ENCODE assay signal across 26 cellular contexts in genomic region chr19:45753548-45753947, GRCh38. TPM values are rescaled to one million over a fixed set of nuclear protein-coding genes. Genes with fewer than 3 reads are reported as not detected.
DNase-seq lines count a peak whose midpoint lies in the region; ATAC-seq, FAIRE-seq and TF ChIP-seq lines count a peak whose summit lies in the region.
"Had no signal": no experiment of that assay in that cellular context is flagged by ENCODE, and none has a peak within 500 bp of the region (broad histone marks: within the 10 kb centered on the region; RNA-seq: fewer than 3 reads in every experiment).

No MANE protein-coding gene starts in this region.

- WGBS in A549 (ENCODE audit: missing lambda C conversion rate) = 65% methylated on average over 6 of the region's 6 CpGs

- H3K4me3 ChIP-seq in A549 (no peak overlapping the region), GM12875 (ENCODE audit: low read depth, low read length) (no peak overlapping the region), OCI-LY3 (ENCODE audit: low read length) (no peak overlapping the region), fibroblast of villous mesenchyme (ENCODE audit: low read depth, low read length) (no peak overlapping the region)
- H3K4me3 ChIP-seq: colonic mucosa, mucosa of descending colon had no signal

- no peak for TF ChIP-seq POLR2A in A549 (IDR thresholded peaks at IDR 0.05; ENCODE audit: low read length)

- POLR2A ChIA-PET in A549 (lab: Yijun Ruan, JAX) = interaction anchor here (0.6 to 1.7 kb wide), 2 partner anchors 16 to 29 kb away, joined by 4 to 10 read pairs; partner anchors contain the start of genes DMPK and SIX5

- no peak overlapping the region for H3K27ac ChIP-seq in A549
- no peak overlapping the region for H3K27ac ChIP-seq in OCI-LY3 (ENCODE audit: low read length)
- H3K27ac ChIP-seq: colonic mucosa had no signal

- TF ChIP-seq CTCF in A549 (IDR thresholded peaks at IDR 0.05) (no peak), GM12875 (IDR thresholded peaks at IDR 0.05; ENCODE audit: borderline replicate concordance, insufficient read depth, low read depth, low read length) (peak; percentile 22; the same call in 1 of the 2 replicates), OCI-LY3 (IDR thresholded peaks at IDR 0.05; ENCODE audit: low read depth, low read length) (peak; percentile 20; the same call in 1 of the 2 replicates), fibroblast of villous mesenchyme (IDR thresholded peaks at IDR 0.05; ENCODE audit: insufficient read depth, low read depth, low read length) (peak; percentile 19)

- H3K79me2 ChIP-seq in OCI-LY3 (ENCODE audit: low read length) = no peaks in the 10 kb centered on the region

- no peak for TF ChIP-seq RAD21 in A549 (conservative IDR thresholded peaks at IDR 0.05 in 1 of 2, IDR thresholded peaks at IDR 0.05 in 1 of 2)

- no peaks in the 10 kb centered on the region for H4K20me1 ChIP-seq in OCI-LY3 (ENCODE audit: insufficient read depth, low read length)

- no peaks in the 10 kb centered on the region for H3K36me3 Mint-ChIP-seq in activated T-cell treated with anti-CD3 and anti-CD28 coated beads, Interleukin-2, amount 50 U/mL, for 24 hours (ENCODE audit: low read depth)
- H3K36me3 Mint-ChIP-seq: activated naive CD8-positive, alpha-beta T cell; CD4-positive, CD25-positive, alpha-beta regulatory T cell had no signal

- no peak for DNase-seq in A549 (ENCODE audit: low read depth in 1 of 2, low spot score in 1 of 2)
- DNase-seq in fibroblast of villous mesenchyme (ENCODE audit: low read depth) = no peak
- no peak for DNase-seq in ureter (ENCODE audit: low spot score)
- DNase-seq in NCI-H1417 (lab: John Stamatoyannopoulos, UW) = no peak
- DNase-seq in DMS114 treated with DMSO at 0.1 percent for 48 hours (lab: John Stamatoyannopoulos, UW; ENCODE audit: unreplicated experiment) = no peak
- no peak for DNase-seq in activated T-cell treated with anti-CD3 and anti-CD28 coated beads, Interleukin-2, amount 50 U/mL, for 24 hours
- DNase-seq: activated CD4-positive, alpha-beta T cell treated with anti-CD3 and anti-CD28 coated beads, Interleukin-2, amount 50 U/mL, for 4 hours; activated T-cell treated with anti-CD3 and anti-CD28 coated beads for 4 hours; CD4-positive, CD25-positive, alpha-beta regulatory T cell; colonic mucosa; foreskin melanocyte; left colon; mucosa of descending colon; NCI-H187; NCI-H446; occipital lobe; right cardiac atrium; SHP77; stimulated activated naive CD8-positive, alpha-beta T cell treated with anti-CD3 and anti-CD28 coated beads, Interleukin-15, Interleukin-2, amounts not matched to agents 100 U/mL and 50 U/mL, for 24 hours; T-helper 1 cell; trophoblast cell had no signal

- no peaks in the 10 kb centered on the region for H3K27me3 Mint-ChIP-seq in activated T-cell treated with anti-CD3 and anti-CD28 coated beads, Interleukin-2, amount 50 U/mL, for 24 hours
- H3K27me3 Mint-ChIP-seq: activated naive CD8-positive, alpha-beta T cell; CD4-positive, CD25-positive, alpha-beta regulatory T cell had no signal

- FAIRE-seq in A549 (lab: Jason Lieb, UNC) = no peak
- FAIRE-seq: endothelial cell of umbilical vein had no signal

- no peak for TF ChIP-seq EP300 in A549 (IDR thresholded peaks at IDR 0.05)

- H2AFZ ChIP-seq in OCI-LY3 (ENCODE audit: low read depth, low read length) = peak overlapping the region; percentile 52; the same call in 1 of the 2 replicates

- no peaks in the 10 kb centered on the region for H3K9me3 Mint-ChIP-seq in activated T-cell treated with anti-CD3 and anti-CD28 coated beads, Interleukin-2, amount 50 U/mL, for 24 hours
- H3K9me3 Mint-ChIP-seq: CD4-positive, CD25-positive, alpha-beta regulatory T cell had no signal

- no peaks in the 10 kb centered on the region for H3K36me3 ChIP-seq in OCI-LY3 (replicated peaks; ENCODE audit: low read depth, low read length)
- H3K36me3 ChIP-seq: colonic mucosa had no signal

- H3K4me1 Mint-ChIP-seq in activated T-cell treated with anti-CD3 and anti-CD28 coated beads, Interleukin-2, amount 50 U/mL, for 24 hours (ENCODE audit: low read depth) = no peaks in the 10 kb centered on the region
- H3K4me1 Mint-ChIP-seq: CD4-positive, CD25-positive, alpha-beta regulatory T cell had no signal

- H3K4me3 Mint-ChIP-seq in activated T-cell treated with anti-CD3 and anti-CD28 coated beads, Interleukin-2, amount 50 U/mL, for 24 hours = no peak overlapping the region
- H3K4me3 Mint-ChIP-seq: activated naive CD8-positive, alpha-beta T cell; CD4-positive, CD25-positive, alpha-beta regulatory T cell had no signal

- no peak overlapping the region for H3K27ac Mint-ChIP-seq in activated T-cell treated with anti-CD3 and anti-CD28 coated beads, Interleukin-2, amount 50 U/mL, for 24 hours
- H3K27ac Mint-ChIP-seq: activated naive CD8-positive, alpha-beta T cell; CD4-positive, CD25-positive, alpha-beta regulatory T cell had no signal

- 0 out of 3 replicates have a peak, but pooled peaks cover 6% of the 10 kb centered on the region for H3K4me1 ChIP-seq in A549
- no peaks in the 10 kb centered on the region for H3K4me1 ChIP-seq in OCI-LY3 (ENCODE audit: low read length)
- H3K4me1 ChIP-seq: colonic mucosa had no signal

- no peaks in the 10 kb centered on the region for H3K9me3 ChIP-seq in A549
- H3K9me3 ChIP-seq in OCI-LY3 (ENCODE audit: insufficient read depth, low read length) = no peaks in the 10 kb centered on the region
- H3K9me3 ChIP-seq: colonic mucosa, mucosa of descending colon had no signal

- peak; percentile 23 to 56; a peak in 3 of 6 replicates for ATAC-seq in A549
- ATAC-seq: left colon; mucosa of descending colon; stimulated activated naive CD8-positive, alpha-beta T cell treated with anti-CD3 and anti-CD28 coated beads, Interleukin-15, Interleukin-2, amounts not matched to agents 100 U/mL and 50 U/mL, for 24 hours had no signal

- H3K9ac ChIP-seq in OCI-LY3 (ENCODE audit: low read length) = no peak overlapping the region

- no peak overlapping the region for H3K4me2 ChIP-seq in A549
- no peak overlapping the region for H3K4me2 ChIP-seq in OCI-LY3 (ENCODE audit: low read length)

- H3K27me3 ChIP-seq in OCI-LY3 (ENCODE audit: low read depth, low read length) = no peaks in the 10 kb centered on the region
- H3K27me3 ChIP-seq: colonic mucosa had no signal

- CTCF ChIA-PET in A549 (lab: Yijun Ruan, JAX) = interaction anchor here (0.6 to 74.3 kb wide), 9 partner anchors 9 to 84 kb away, joined by 3 to 2204 read pairs (median 7); partner anchors contain the start of genes DMPK, DMWD, QPCTL and RSPH6A

TF ChIP-seq in A549, 52 proteins besides CTCF, POLR2A, EP300 and RAD21 (continues in another document):
- no peak for TF ChIP-seq HOXB5 (CRISPR knock-in tag; IDR thresholded peaks at IDR 0.05)

RNA-seq across cellular contexts. Expression of gene SIX5, which starts 15.5 kb away (rescaled TPM):
- polyA plus RNA-seq in A549 (2011; rRNA removed) = 8.9 and 10.0 TPM in 2 replicates
- 19.5 and 28.5 TPM in 2 replicates for polyA plus RNA-seq in A549 (2012; cell fraction: cytosol; rRNA removed)
- 52.4 and 77.1 TPM in 2 replicates for polyA plus RNA-seq in A549 (2012; cell fraction: nucleus; rRNA removed)
- polyA plus RNA-seq in A549 (2017; fragmentation: RNase III; extraction: RNeasy Plus Mini Kit Qiagen cat#74134 plus additional on column Dnase treatment) = 19.6 to 24.7 TPM (median 24.7 TPM) in 3 replicates
- 7.9 and 11.3 TPM in 2 replicates for polyA minus RNA-seq in A549 (2011; rRNA and poly(A)+ RNA removed)
- 8.4 and 8.6 TPM in 2 replicates for total RNA-seq in fibroblast of villous mesenchyme
- total RNA-seq in ureter = 18.1 TPM

RNA-seq across cellular contexts. Expression of gene MEIOSIN, which starts 20.3 kb away (rescaled TPM):
- polyA plus RNA-seq in A549 (2011; rRNA removed) = 0.05 TPM in 1 of 2 replicates, not detected in the other
- polyA plus RNA-seq in A549 (2012; cell fraction: cytosol; rRNA removed) = 0.09 and 0.10 TPM in 2 replicates
- polyA plus RNA-seq in A549 (2012; cell fraction: nucleus; rRNA removed) = 0.06 and 0.16 TPM in 2 replicates
- 0.04 TPM in 1 of 3 replicates, not detected in the others for polyA plus RNA-seq in A549 (2017; fragmentation: RNase III; extraction: RNeasy Plus Mini Kit Qiagen cat#74134 plus additional on column Dnase treatment)
- polyA minus RNA-seq in A549 (2011; rRNA and poly(A)+ RNA removed) = not detected in 2 replicates
- not detected in 2 replicates for total RNA-seq in fibroblast of villous mesenchyme
- not detected for total RNA-seq in ureter
- total RNA-seq: A673; CD4-positive, CD25-positive, alpha-beta regulatory T cell; colonic mucosa; endothelial cell of umbilical vein; left colon; mucosa of descending colon; occipital lobe had no signal
- polyA plus RNA-seq: CD4-positive, CD25-positive, alpha-beta regulatory T cell; endothelial cell of umbilical vein had no signal

RNA-seq across cellular contexts. Expression of gene FBXO46, which starts 22.9 kb away (rescaled TPM):
- polyA plus RNA-seq in A549 (2011; rRNA removed) (4.9 and 6.9 TPM in 2 replicates), A549 (2017; fragmentation: RNase III; extraction: RNeasy Plus Mini Kit Qiagen cat#74134 plus additional on column Dnase treatment) (10.9 to 12.7 TPM (median 11.5 TPM) in 3 replicates)
- polyA plus RNA-seq in A549 (2012; cell fraction: cytosol; rRNA removed) = 10.4 and 14.6 TPM in 2 replicates
- 42.9 and 66.6 TPM in 2 replicates for polyA plus RNA-seq in A549 (2012; cell fraction: nucleus; rRNA removed)
- polyA minus RNA-seq in A549 (2011; rRNA and poly(A)+ RNA removed) = 3.2 and 5.2 TPM in 2 replicates
- total RNA-seq in fibroblast of villous mesenchyme (7.4 and 12.5 TPM in 2 replicates), ureter (24.8 TPM)

RNA-seq across cellular contexts. Expression of gene DMPK, which starts 28.7 kb away (rescaled TPM):
- 12.5 and 21.6 TPM in 2 replicates for polyA plus RNA-seq in A549 (2011; rRNA removed)
- polyA plus RNA-seq in A549 (2012; cell fraction: cytosol; rRNA removed) = 43.1 and 57.9 TPM in 2 replicates
- polyA plus RNA-seq in A549 (2012; cell fraction: nucleus; rRNA removed) = 286 and 295 TPM in 2 replicates
- polyA plus RNA-seq in A549 (2017; fragmentation: RNase III; extraction: RNeasy Plus Mini Kit Qiagen cat#74134 plus additional on column Dnase treatment) = 46.3 to 57.5 TPM (median 56.6 TPM) in 3 replicates
- 8.8 and 9.1 TPM in 2 replicates for polyA minus RNA-seq in A549 (2011; rRNA and poly(A)+ RNA removed)
- 46.4 and 53.1 TPM in 2 replicates for total RNA-seq in fibroblast of villous mesenchyme
- total RNA-seq in ureter = 106 TPM

RNA-seq across cellular contexts. Expression of gene DMWD, which starts 39.1 kb away (rescaled TPM):
- polyA plus RNA-seq in A549 (2011; rRNA removed) (17.1 and 17.5 TPM in 2 replicates), A549 (2017; fragmentation: RNase III; extraction: RNeasy Plus Mini Kit Qiagen cat#74134 plus additional on column Dnase treatment) (29.9 to 31.3 TPM (median 29.9 TPM) in 3 replicates)
- polyA plus RNA-seq in A549 (2012; cell fraction: cytosol; rRNA removed) = 28.8 and 39.5 TPM in 2 replicates
- polyA plus RNA-seq in A549 (2012; cell fraction: nucleus; rRNA removed) = 74.3 and 105 TPM in 2 replicates
- polyA minus RNA-seq in A549 (2011; rRNA and poly(A)+ RNA removed) = 34.6 and 43.7 TPM in 2 replicates
- total RNA-seq in fibroblast of villous mesenchyme (53.5 and 54.8 TPM in 2 replicates), ureter (64.2 TPM)
